In the genomic region with DNA sequence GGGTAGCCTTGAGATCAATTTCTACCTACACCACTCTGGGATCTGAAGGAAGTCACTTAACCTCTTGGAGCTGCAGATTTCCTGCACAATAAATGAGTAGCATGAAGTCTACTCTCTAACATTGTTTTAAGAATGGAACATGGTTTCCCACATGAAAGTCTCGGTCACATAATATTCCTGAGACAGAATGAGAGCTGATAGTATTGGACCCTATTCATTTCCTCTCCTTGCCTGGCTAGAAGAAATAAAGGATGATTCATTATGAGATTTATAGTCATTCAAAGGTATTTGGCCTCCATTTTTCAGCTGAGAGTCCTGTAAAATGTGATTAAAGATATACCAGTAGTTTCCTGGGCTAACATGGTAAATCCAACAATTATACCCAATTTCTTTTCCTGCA, we compare ENCODE assay signal across 20 cellular contexts. TPM values are rescaled to one million over a fixed set of nuclear protein-coding genes. Genes with fewer than 3 reads are reported as not detected.
DNase-seq lines count a peak whose midpoint lies in the region; ATAC-seq and TF ChIP-seq lines count a peak whose summit lies in the region.
"Had no signal": no experiment of that assay in that cellular context is flagged by ENCODE, and none has a peak within 500 bp of the region (broad histone marks: within the 10 kb centered on the region; RNA-seq: fewer than 3 reads in every experiment).

No MANE protein-coding gene starts in this region.

- H3K4ac ChIP-seq in mesenchymal stem cell (ENCODE audit: low read depth in 1 of 2, low read length in 2 of 2), result no peak overlapping the region

- no peak overlapping the region for H3K4me3 Mint-ChIP-seq in HFFc6

- peaks cover 4% of the 10 kb centered on the region for H3K79me1 ChIP-seq in mesenchymal stem cell (replicated peaks; ENCODE audit: low read length, poor library complexity, severe bottlenecking)

- peaks cover 30% of the 10 kb centered on the region for H3K4me1 Mint-ChIP-seq in HFFc6 (ENCODE audit: low read depth)

- H2BK120ac ChIP-seq in mesenchymal stem cell (ENCODE audit: low read depth, low read length), result no peak overlapping the region

- H3K14ac ChIP-seq in mesenchymal stem cell (ENCODE audit: low read length in 2 of 2), result no peak overlapping the region

- no CpG with 5 or more reads among the region's 1 CpG for WGBS in mesenchymal stem cell

- H3K23ac ChIP-seq in mesenchymal stem cell (ENCODE audit: low read length in 2 of 2), result no peak overlapping the region

- no peak overlapping the region for H4K8ac ChIP-seq in mesenchymal stem cell (ENCODE audit: low read length)

- H3K27ac ChIP-seq in RWPE2 (ENCODE audit: poor library complexity, severe bottlenecking) (peak overlapping the region; percentile 3), mesenchymal stem cell (ENCODE audit: low read length, poor library complexity, severe bottlenecking) (peak overlapping the region; percentile 66)
- H3K27ac ChIP-seq: C4-2B, HL-60, RWPE1, SJCRH30 had no signal

- H3K27me3 ChIP-seq in RWPE2 (ENCODE audit: insufficient read depth, poor library complexity, severe bottlenecking) (no peaks in the 10 kb centered on the region), mesenchymal stem cell (ENCODE audit: control insufficient read depth in 1 of 2, insufficient read depth in 1 of 2, low read length in 2 of 2) (no peaks in the 10 kb centered on the region)
- H3K27me3 ChIP-seq: SJCRH30 had no signal

- H3K36me3 ChIP-seq in RWPE2 (ENCODE audit: low read depth) (peaks cover 100% of the 10 kb centered on the region), mesenchymal stem cell (ENCODE audit: control insufficient read depth in 1 of 2, insufficient read depth in 2 of 2, low read depth in 1 of 2, low read length in 2 of 2) (peaks cover 26 to 96% of the 10 kb centered on the region in 2 experiments)

- H3K27me3 Mint-ChIP-seq in HFFc6 (ENCODE audit: insufficient read depth), result no peaks in the 10 kb centered on the region

- ATAC-seq in RWPE2 (ENCODE audit: low read depth), result peak; percentile 26; the same call in 1 of the 3 replicates

- no peak overlapping the region for H4K91ac ChIP-seq in mesenchymal stem cell (ENCODE audit: low read length)

- H2BK15ac ChIP-seq in mesenchymal stem cell (ENCODE audit: low read depth, poor library complexity, severe bottlenecking), result no peak overlapping the region

- no peaks in the 10 kb centered on the region for H3K9me3 ChIP-seq in RWPE2 (ENCODE audit: severe bottlenecking)
- H3K9me3 ChIP-seq in mesenchymal stem cell (ENCODE audit: control insufficient read depth, low read length), result no peaks in the 10 kb centered on the region
- H3K9me3 ChIP-seq: SJCRH30 had no signal

- H3K27ac Mint-ChIP-seq in HFFc6, result peak overlapping the region; percentile 40; the same call in 1 of the 2 replicates

- H3K18ac ChIP-seq in mesenchymal stem cell (ENCODE audit: low read depth in 1 of 2, low read length in 2 of 2), result no peak overlapping the region

- DNase-seq in EH (ENCODE audit: low read depth) (peak; percentile 35), HFFc6 (no peak), RWPE2 (ENCODE audit: low spot score) (no peak), mesenchymal stem cell (no peak), HEK293T (ENCODE audit: extremely low spot score) (no peak), hepatic stellate cell (ENCODE audit: low spot score) (no peak), DMS53 treated with DMSO at 0.1 percent for 48 hours (lab: John Stamatoyannopoulos, UW; ENCODE audit: unreplicated experiment) (no peak)
- DNase-seq: ACHN, AML-193, DMS79 treated with DMSO at 0.1 percent for 48 hours, Kasumi-1, NCI-H1105, NCI-H2081 treated with DMSO at 0.1 percent for 48 hours, NCI-H774, OCI-M1, SJCRH30 had no signal

- TF ChIP-seq CTCF in HFFc6 (IDR thresholded peaks at IDR 0.05) (no peak), RWPE2 (IDR thresholded peaks at IDR 0.05; ENCODE audit: poor library complexity, severe bottlenecking) (no peak)

- H2BK12ac ChIP-seq in mesenchymal stem cell (ENCODE audit: low read length in 2 of 2), result no peak overlapping the region

- H3K4me1 ChIP-seq in RWPE2 (ENCODE audit: insufficient read depth, poor library complexity, severe bottlenecking), result peaks cover 7% of the 10 kb centered on the region
- peaks cover 4% of the 10 kb centered on the region for H3K4me1 ChIP-seq in mesenchymal stem cell (ENCODE audit: control insufficient read depth, insufficient read depth, low read depth, low read length)
- H3K4me1 ChIP-seq: SJCRH30 had no signal

- H2AK5ac ChIP-seq in mesenchymal stem cell (ENCODE audit: low read length, severe bottlenecking), result peak overlapping the region; percentile 65

- no peak overlapping the region for H2BK5ac ChIP-seq in mesenchymal stem cell (ENCODE audit: low read depth, low read length, poor library complexity, severe bottlenecking)

- no peak overlapping the region for H3K4me3 ChIP-seq in RWPE2 (ENCODE audit: severe bottlenecking)
- H3K4me3 ChIP-seq in mesenchymal stem cell (ENCODE audit: insufficient read depth in 1 of 2, low read depth in 1 of 2, low read length in 2 of 2), result no peak overlapping the region
- H3K4me3 ChIP-seq: SJCRH30 had no signal

- no peak overlapping the region for H3K9ac ChIP-seq in mesenchymal stem cell (ENCODE audit: low read length)

- H3K9me3 Mint-ChIP-seq in HFFc6, result no peaks in the 10 kb centered on the region

- POLR2A ChIA-PET in HEK293T (lab: Yijun Ruan, JAX), result no interaction called here

- peaks cover 78% of the 10 kb centered on the region for H3K36me3 Mint-ChIP-seq in HFFc6 (ENCODE audit: low read depth)

- no peak overlapping the region for H2AFZ ChIP-seq in mesenchymal stem cell (ENCODE audit: low read depth, low read length)

- no peak overlapping the region for H3K4me2 ChIP-seq in mesenchymal stem cell (ENCODE audit: low read length, poor library complexity, severe bottlenecking)

- CTCF ChIA-PET in HEK293T (lab: Yijun Ruan, JAX), result no interaction called here

TF ChIP-seq in HEK293T, 16 proteins besides CTCF, POLR2A, EP300 and RAD21:
- TF ChIP-seq FOXA1 (IDR thresholded peaks at IDR 0.05) (no peak), SUZ12 (IDR thresholded peaks at IDR 0.05) (no peak), SP1 (IDR thresholded peaks at IDR 0.05) (no peak), ZNF384 (IDR thresholded peaks at IDR 0.05) (no peak), HDGF (IDR thresholded peaks at IDR 0.05; ENCODE audit: borderline replicate concordance) (no peak), LEF1 (IDR thresholded peaks at IDR 0.05; ENCODE audit: borderline replicate concordance) (no peak), NFRKB (IDR thresholded peaks at IDR 0.05) (no peak), ELF4 (IDR thresholded peaks at IDR 0.05) (no peak), ARNT (IDR thresholded peaks at IDR 0.05) (no peak), L3MBTL2 (conservative IDR thresholded peaks at IDR 0.05) (no peak), TARDBP (IDR thresholded peaks at IDR 0.05) (no peak), FOXM1 (IDR thresholded peaks at IDR 0.05; ENCODE audit: borderline replicate concordance) (no peak), FOXK2 (IDR thresholded peaks at IDR 0.05) (no peak), BHLHE40 (IDR thresholded peaks at IDR 0.05; ENCODE audit: borderline replicate concordance) (no peak), CTBP1 (IDR thresholded peaks at IDR 0.05; ENCODE audit: borderline replicate concordance) (no peak)
- TF ChIP-seq, protein P1, sequence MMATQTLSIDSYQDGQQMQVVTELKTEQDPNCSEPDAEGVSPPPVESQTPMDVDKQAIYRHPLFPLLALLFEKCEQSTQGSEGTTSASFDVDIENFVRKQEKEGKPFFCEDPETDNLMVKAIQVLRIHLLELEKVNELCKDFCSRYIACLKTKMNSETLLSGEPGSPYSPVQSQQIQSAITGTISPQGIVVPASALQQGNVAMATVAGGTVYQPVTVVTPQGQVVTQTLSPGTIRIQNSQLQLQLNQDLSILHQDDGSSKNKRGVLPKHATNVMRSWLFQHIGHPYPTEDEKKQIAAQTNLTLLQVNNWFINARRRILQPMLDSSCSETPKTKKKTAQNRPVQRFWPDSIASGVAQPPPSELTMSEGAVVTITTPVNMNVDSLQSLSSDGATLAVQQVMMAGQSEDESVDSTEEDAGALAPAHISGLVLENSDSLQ (IDR thresholded peaks at IDR 0.05), result no peak

RNA-seq across cellular contexts. Expression of gene ARHGAP29, which starts 56.7 kb away (rescaled TPM):
- total RNA-seq in HFFc6 (2021; fragmentation: NEBNext Ultra II Directional; extraction: Animal tissue kit (Norgen Biotek cat#: 25700)), result 10 to 100 TPM; 36.9 to 60.3 (median 52.9) TPM
- 4.1 TPM for polyA plus RNA-seq in mesenchymal stem cell (2013, experiment 1 of 2)
- polyA plus RNA-seq in mesenchymal stem cell (2013, experiment 2 of 2), result 4.1 TPM

RNA-seq across cellular contexts. Expression of gene ABCA4, which starts 59.7 kb away (rescaled TPM):
- total RNA-seq in HFFc6 (2021; fragmentation: NEBNext Ultra II Directional; extraction: Animal tissue kit (Norgen Biotek cat#: 25700)), result under 1 TPM in 3 of 6 experiments, not detected in 3; 0.03 to 0.09 (median 0.05) TPM
- 0.12 TPM for polyA plus RNA-seq in mesenchymal stem cell (2013, experiment 1 of 2)
- 0.04 TPM for polyA plus RNA-seq in mesenchymal stem cell (2013, experiment 2 of 2)
- total RNA-seq: NCI-H460 had no signal
